In the genomic region with DNA sequence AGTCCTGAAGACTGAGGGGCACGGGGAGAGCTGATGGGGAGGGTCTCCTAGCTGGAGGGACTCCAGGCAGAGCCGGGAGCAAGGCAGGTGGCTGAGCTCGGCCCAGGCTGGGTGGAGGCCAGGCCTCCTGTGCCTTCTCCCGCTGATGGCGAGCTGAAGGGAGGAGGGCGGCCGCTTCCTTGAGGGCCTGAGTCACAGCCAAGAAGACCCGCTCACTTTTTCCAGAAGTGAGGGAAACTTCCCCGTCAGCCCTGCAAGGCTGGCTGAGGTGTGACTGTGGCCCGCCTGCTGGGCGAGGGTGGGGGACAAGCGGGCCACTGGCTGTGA, we compare ENCODE assay signal across 8 cellular contexts. TPM values are rescaled to one million over a fixed set of nuclear protein-coding genes. Genes with fewer than 3 reads are reported as not detected.
DNase-seq lines count a peak whose midpoint lies in the region; ATAC-seq and TF ChIP-seq lines count a peak whose summit lies in the region.

No MANE protein-coding gene starts in this region.

- peaks cover 9 to 85% (median 30%) of the 10 kb centered on the region in 4 donors for H3K4me1 ChIP-seq in Peyer's patch
- peaks cover 16 to 70% of the 10 kb centered on the region in 2 donors for H3K4me1 ChIP-seq in thyroid gland

- H3K27me3 ChIP-seq in Peyer's patch = no peaks in the 10 kb centered on the region
- no peaks in the 10 kb centered on the region for H3K27me3 ChIP-seq in thyroid gland

- peak overlapping the region in 3 of 4 donors; percentile 9 to 31 (median 16) for H3K4me3 ChIP-seq in Peyer's patch
- peak overlapping the region; percentile 72 for H3K4me3 ChIP-seq in coronary artery
- no peak overlapping the region for H3K4me3 ChIP-seq in thyroid gland (replicated peaks in 1 of 3)

- no peaks in the 10 kb centered on the region for H3K9me3 Mint-ChIP-seq in neural crest cell

- no peaks in the 10 kb centered on the region for H3K36me3 Mint-ChIP-seq in neural crest cell (ENCODE audit: low read depth)

- no peak overlapping the region for H3K27ac Mint-ChIP-seq in neural crest cell (ENCODE audit: unreplicated experiment)

- no peak overlapping the region for H3K4me3 Mint-ChIP-seq in neural crest cell

- ATAC-seq in GM18909 (IDR thresholded peaks at IDR 0.05; ENCODE audit: poor library complexity, unreplicated experiment) = no peak

- TF ChIP-seq CTCF in Peyer's patch (IDR thresholded peaks at IDR 0.05) (no peak), coronary artery (IDR thresholded peaks at IDR 0.05) (no peak), neural crest cell (conservative IDR thresholded peaks at IDR 0.05) (no peak), thyroid gland (IDR thresholded peaks at IDR 0.05) (no peak)

- H3K36me3 ChIP-seq in Peyer's patch (no peaks in the 10 kb centered on the region), thyroid gland (no peaks in the 10 kb centered on the region)

- H3K27ac ChIP-seq in Peyer's patch (peak overlapping the region; percentile 66 to 91 (median 76)), coronary artery (peak overlapping the region; percentile 38 to 88), thyroid gland (peak overlapping the region; percentile 16 to 59 (median 26))

- DNase-seq in ELR (ENCODE audit: low read depth) (peak; percentile 33), Peyer's patch (no peak), coronary artery (ENCODE audit: low spot score) (no peak), neural crest cell (ENCODE audit: low read depth, low spot score) (peak; percentile 43), thyroid gland (no peak), SKM-1 treated with dmso at 0.1 percent for 144 hours (lab: John Stamatoyannopoulos, UW; ENCODE audit: unreplicated experiment) (no peak), superior temporal gyrus (ENCODE audit: extremely low spot score) (no peak)

- H3K27me3 Mint-ChIP-seq in neural crest cell (ENCODE audit: low read depth) = peaks cover 30% of the 10 kb centered on the region

- TF ChIP-seq POLR2A in Peyer's patch (IDR thresholded peaks at IDR 0.05) = no peak
- TF ChIP-seq POLR2A in thyroid gland (IDR thresholded peaks at IDR 0.05) = no peak

- 27 to 65% methylated on average over 6 to 9 of the region's 12 CpGs for WGBS in thyroid gland, 2 donors

- H3K9me3 ChIP-seq in Peyer's patch = peaks cover 0 to 2% (median 0%) of the 10 kb centered on the region in 4 donors
- no peaks in the 10 kb centered on the region for H3K9me3 ChIP-seq in thyroid gland

- intact Hi-C loops in thyroid gland (cut with DNase I) = no loop called here

- H3K4me1 Mint-ChIP-seq in neural crest cell = peaks cover 31% of the 10 kb centered on the region

RNA-seq across cellular contexts. Expression of a gene that starts 1.7 kb away (rescaled TPM):
- 10 to 100 TPM in 1 of 4 donors, 1 to 10 TPM in 3; 3.2 to 14.0 (median 6.7) TPM for total RNA-seq in Peyer's patch
- total RNA-seq in neural crest cell = 8.9 and 9.6 TPM in 2 replicates
- 10 to 100 TPM; 11.4 to 52.0 (median 30.3) TPM for total RNA-seq in thyroid gland

RNA-seq across cellular contexts. Expression of a gene that starts 12.7 kb away (rescaled TPM):
- total RNA-seq in Peyer's patch (10 to 100 TPM in 1 of 4 donors, 1 to 10 TPM in 2, under 1 TPM in 1; 0.54 to 11.6 (median 2.0) TPM), neural crest cell (0.66 and 0.89 TPM in 2 replicates), thyroid gland (1 to 10 TPM; 2.0 to 3.2 (median 2.4) TPM)

RNA-seq across cellular contexts. Expression of a gene that starts 15.7 kb away (rescaled TPM):
- total RNA-seq in Peyer's patch = under 1 TPM in 1 of 4 donors, not detected in 3; 0.27 TPM
- total RNA-seq in neural crest cell = 0.23 and 0.41 TPM in 2 replicates
- total RNA-seq in thyroid gland = 10 to 100 TPM in 2 of 4 donors, 1 to 10 TPM in 2; 4.9 to 29.9 (median 15.1) TPM

RNA-seq across cellular contexts. Expression of a gene that starts 26.7 kb away (rescaled TPM):
- total RNA-seq in Peyer's patch = 10 to 100 TPM; 58.2 to 94.1 (median 78.2) TPM
- total RNA-seq in neural crest cell = 113 and 117 TPM in 2 replicates
- 100 to 1,000 TPM; 123 to 199 (median 160) TPM for total RNA-seq in thyroid gland

RNA-seq across cellular contexts. Expression of a gene that starts 34.6 kb away (rescaled TPM):
- total RNA-seq in Peyer's patch = 1,000 to 10,000 TPM in 1 of 4 donors, 100 to 1,000 TPM in 3; 216 to 1,008 (median 423) TPM
- total RNA-seq in neural crest cell = 249 and 261 TPM in 2 replicates
- 100 to 1,000 TPM; 167 to 307 (median 215) TPM for total RNA-seq in thyroid gland

Comparison
In these comparisons a context has a peak if more than half of its experiments do, and no peak if none do; other contexts are left out.
1. DNase-seq: peak in ELR (single experiment) and neural crest cell (single experiment); none in Peyer's patch (0 of 3), coronary artery (single experiment), thyroid gland (0 of 2), SKM-1 treated with dmso at 0.1 percent for 144 hours (single experiment) and superior temporal gyrus (single experiment).
2. H3K4me3 ChIP-seq: peak in Peyer's patch (3 of 4) and coronary artery (single experiment); none in thyroid gland (0 of 3).
3. Peak in every context shown above with its lines, with median percentiles within 50 percentile points of each other: H3K27ac ChIP-seq.